Comparison of ENCODE assay signal across 1 cellular context in the genomic region with DNA sequence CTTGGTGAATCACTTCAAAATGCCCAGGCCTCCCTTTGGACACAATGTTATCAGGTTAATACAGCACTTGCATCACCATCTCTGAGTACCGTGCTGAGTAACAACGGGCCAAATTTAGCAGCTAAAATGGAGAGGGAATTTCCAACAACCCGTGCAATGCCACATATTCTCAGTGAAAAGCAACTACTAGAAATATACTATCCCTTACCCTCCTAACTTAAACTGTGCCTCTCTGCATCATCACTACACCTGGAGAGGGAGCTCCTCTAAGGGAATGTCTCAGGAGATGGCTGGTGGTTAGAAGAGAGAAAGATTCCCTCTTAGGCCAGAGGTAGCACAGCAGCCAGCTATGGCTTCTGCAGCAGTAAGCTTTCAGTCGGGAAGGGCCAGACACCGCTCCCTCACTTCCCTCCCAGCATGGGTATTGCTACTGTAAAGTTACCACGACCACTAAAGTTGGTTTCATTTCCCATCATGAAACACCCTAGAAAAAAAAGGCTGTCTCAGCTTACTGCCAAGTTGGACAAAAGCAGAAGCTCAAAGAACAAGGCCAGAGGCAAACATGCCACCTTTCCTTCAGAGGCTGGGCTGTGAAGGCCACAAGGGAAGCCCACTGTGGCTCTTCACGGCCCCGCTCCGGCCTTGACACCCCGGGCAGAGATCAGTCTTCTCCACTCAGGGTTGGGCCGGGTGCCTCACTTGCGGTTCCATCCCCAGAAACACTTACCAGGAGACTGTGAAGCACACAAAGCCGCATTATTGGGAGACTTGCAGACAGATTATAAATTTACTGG.
TF ChIP-seq lines count a peak whose summit lies in the region.

No MANE protein-coding gene starts in this region.

TF ChIP-seq in H1, 55 proteins besides CTCF, POLR2A, EP300 and RAD21:
- TF ChIP-seq TCF12 (IDR thresholded peaks at IDR 0.05; ENCODE audit: low read depth, low read length) = no peak
- no peak for TF ChIP-seq CEBPB (IDR thresholded peaks at IDR 0.05; ENCODE audit: low read depth, low read length)
- TF ChIP-seq FOSL1 (IDR thresholded peaks at IDR 0.05; ENCODE audit: insufficient read depth, low read depth, low read length) = no peak
- TF ChIP-seq ZNF274 (IDR thresholded peaks at IDR 0.05; ENCODE audit: borderline replicate concordance, extremely low read depth, low read length) = no peak
- TF ChIP-seq GTF2F1 (IDR thresholded peaks at IDR 0.05; ENCODE audit: borderline replicate concordance, low read depth, low read length) = no peak
